Comparison of ENCODE assay signal across 1 cellular context in genomic region chr1:161218301-161219077, GRCh38.
A peak's percentile ranks its signal among the peaks of the same experiment; 100 is the strongest.
TF ChIP-seq lines count a peak whose summit lies in the region.

No MANE protein-coding gene starts in this region.

TF ChIP-seq in HepG2, 621 proteins besides CTCF, POLR2A, EP300 and RAD21 (continued from another document and continues in another):
- peak; percentile 87; the same call in 1 of the 2 replicates for TF ChIP-seq ZNF609 (CRISPR knock-in tag; IDR thresholded peaks at IDR 0.05; ENCODE audit: borderline replicate concordance)
- 0 out of 2 replicates have a peak, but pooled peaks have one; percentile 49 for TF ChIP-seq ZNF230 (CRISPR knock-in tag; IDR thresholded peaks at IDR 0.05)
- 0 out of 2 replicates have a peak, but pooled peaks have one; percentile 67 for TF ChIP-seq CC2D1A (CRISPR knock-in tag; IDR thresholded peaks at IDR 0.05)
- 0 out of 2 replicates have a peak, but pooled peaks have one; percentile 64 for TF ChIP-seq ATF5 (CRISPR knock-in tag; IDR thresholded peaks at IDR 0.05; ENCODE audit: low read depth)
- no peak for TF ChIP-seq MNT (IDR thresholded peaks at IDR 0.05)
- no peak for TF ChIP-seq SOX6 (IDR thresholded peaks at IDR 0.05)
- TF ChIP-seq SOX6 (CRISPR knock-in tag; IDR thresholded peaks at IDR 0.05), result peak; percentile 92
- 0 out of 2 replicates have a peak, but pooled peaks have one; percentile 15 for TF ChIP-seq ZNF562 (CRISPR knock-in tag; IDR thresholded peaks at IDR 0.05; ENCODE audit: borderline replicate concordance)
- no peak for TF ChIP-seq FOXA1 (IDR thresholded peaks at IDR 0.05)
- TF ChIP-seq FOXA1 (CRISPR knock-in tag; IDR thresholded peaks at IDR 0.05), result peak; percentile 88
- TF ChIP-seq PLSCR1 (CRISPR knock-in tag; IDR thresholded peaks at IDR 0.05; ENCODE audit: borderline replicate concordance), result no peak
- TF ChIP-seq ZNF746 (CRISPR knock-in tag; IDR thresholded peaks at IDR 0.05), result peak; percentile 82
- no peak for TF ChIP-seq ZNF710 (CRISPR knock-in tag; IDR thresholded peaks at IDR 0.05; ENCODE audit: borderline replicate concordance)
- TF ChIP-seq TFE3 (CRISPR knock-in tag; IDR thresholded peaks at IDR 0.05), result peak; percentile 91
- TF ChIP-seq BCL6 (CRISPR knock-in tag; IDR thresholded peaks at IDR 0.05), result peak; percentile 54; the same call in 1 of the 2 replicates
- TF ChIP-seq SP2 (CRISPR knock-in tag; IDR thresholded peaks at IDR 0.05), result no peak
- TF ChIP-seq ZMYM4 (CRISPR knock-in tag; IDR thresholded peaks at IDR 0.05), result 0 out of 2 replicates have a peak, but pooled peaks have one; percentile 37
- no peak for TF ChIP-seq ARID2 (CRISPR knock-in tag; IDR thresholded peaks at IDR 0.05; ENCODE audit: borderline replicate concordance)
- TF ChIP-seq KLF6 (CRISPR knock-in tag; IDR thresholded peaks at IDR 0.05), result 0 out of 2 replicates have a peak, but pooled peaks have one; percentile 25
- TF ChIP-seq ZNF510 (CRISPR knock-in tag; IDR thresholded peaks at IDR 0.05; ENCODE audit: low read depth), result no peak
- TF ChIP-seq MXI1 (IDR thresholded peaks at IDR 0.05; ENCODE audit: borderline replicate concordance, low read depth, low read length), result peak; percentile 12; the same call in 1 of the 3 replicates
- TF ChIP-seq ZNF577 (CRISPR knock-in tag; IDR thresholded peaks at IDR 0.05; ENCODE audit: borderline replicate concordance, low read depth), result no peak
- no peak for TF ChIP-seq TOE1 (CRISPR knock-in tag; IDR thresholded peaks at IDR 0.05)
- TF ChIP-seq ZNF296 (CRISPR knock-in tag; conservative IDR thresholded peaks at IDR 0.05), result 0 out of 2 replicates have a peak, but pooled peaks have one; percentile 31
- TF ChIP-seq CREB1 (IDR thresholded peaks at IDR 0.05), result no peak
- TF ChIP-seq CREB1 (CRISPR knock-in tag; IDR thresholded peaks at IDR 0.05), result peak; percentile 73
- peak; percentile 55; the same call in 1 of the 2 replicates for TF ChIP-seq NRL (CRISPR knock-in tag; IDR thresholded peaks at IDR 0.05; ENCODE audit: borderline replicate concordance)
- peak; percentile 90 for TF ChIP-seq ZBTB7B (CRISPR knock-in tag; IDR thresholded peaks at IDR 0.05)
- no peak for TF ChIP-seq U2AF2 (IDR thresholded peaks at IDR 0.05; ENCODE audit: low read depth, low read length)
- no peak for TF ChIP-seq EHMT2 (IDR thresholded peaks at IDR 0.05; ENCODE audit: borderline replicate concordance, low read depth, low read length)
- TF ChIP-seq DR1 (CRISPR knock-in tag; IDR thresholded peaks at IDR 0.05), result no peak
- no peak for TF ChIP-seq SP1 (IDR thresholded peaks at IDR 0.05)
- peak; percentile 36; the same call in 1 of the 2 replicates for TF ChIP-seq SP1 (CRISPR knock-in tag; IDR thresholded peaks at IDR 0.05)
- TF ChIP-seq PHF20 (CRISPR knock-in tag; IDR thresholded peaks at IDR 0.05), result peak; percentile 48; the same call in 1 of the 2 replicates
- 0 out of 2 replicates have a peak, but pooled peaks have one; percentile 25 for TF ChIP-seq KDM4B (CRISPR knock-in tag; IDR thresholded peaks at IDR 0.05)
- peak; percentile 38; the same call in 1 of the 2 replicates for TF ChIP-seq ZMYM2 (CRISPR knock-in tag; IDR thresholded peaks at IDR 0.05)
- TF ChIP-seq ZNF350 (CRISPR knock-in tag; IDR thresholded peaks at IDR 0.05; ENCODE audit: borderline replicate concordance, low read depth), result peak; percentile 74; the same call in 1 of the 2 replicates
- TF ChIP-seq ZNF513 (CRISPR knock-in tag; conservative IDR thresholded peaks at IDR 0.05), result no peak
- TF ChIP-seq ZNF205 (CRISPR knock-in tag; IDR thresholded peaks at IDR 0.05), result peak; percentile 12; the same call in 1 of the 2 replicates
- TF ChIP-seq ZNF362 (CRISPR knock-in tag; IDR thresholded peaks at IDR 0.05; ENCODE audit: borderline replicate concordance), result peak; percentile 59; the same call in 1 of the 2 replicates
- peak; percentile 28; the same call in 1 of the 2 replicates for TF ChIP-seq ZNF414 (CRISPR knock-in tag; IDR thresholded peaks at IDR 0.05)
- 0 out of 2 replicates have a peak, but pooled peaks have one; percentile 61 for TF ChIP-seq ZXDC (CRISPR knock-in tag; IDR thresholded peaks at IDR 0.05)
